16 cellular contexts compared by ENCODE assay signal in genomic region chr5:132210944-132211343, GRCh38. TPM values are rescaled to one million over a fixed set of nuclear protein-coding genes. Genes with fewer than 3 reads are reported as not detected.
DNase-seq lines count a peak whose midpoint lies in the region; ATAC-seq and TF ChIP-seq lines count a peak whose summit lies in the region.
"Had no signal": no experiment of that assay in that cellular context is flagged by ENCODE, and none has a peak within 500 bp of the region (broad histone marks: within the 10 kb centered on the region; RNA-seq: fewer than 3 reads in every experiment).

No MANE protein-coding gene starts in this region.

- H3K27ac Mint-ChIP-seq in nephron progenitor cell = no peak overlapping the region
- H3K27ac Mint-ChIP-seq: CD8-positive, alpha-beta memory T cell; HFFc6 had no signal

- TF ChIP-seq CTCF in RWPE2 (IDR thresholded peaks at IDR 0.05; ENCODE audit: poor library complexity, severe bottlenecking) = no peak
- TF ChIP-seq CTCF in right atrium auricular region (IDR thresholded peaks at IDR 0.05) = no peak
- no peak for TF ChIP-seq CTCF in nephron progenitor cell (IDR thresholded peaks at IDR 0.05)

- H3K36me3 ChIP-seq in RWPE2 (ENCODE audit: low read depth) = peaks cover 86% of the 10 kb centered on the region
- H3K36me3 ChIP-seq in right atrium auricular region = peaks cover 56% of the 10 kb centered on the region
- H3K36me3 ChIP-seq: BE2C had no signal

- H3K9me3 ChIP-seq in RWPE2 (ENCODE audit: severe bottlenecking) (no peaks in the 10 kb centered on the region), right atrium auricular region (no peaks in the 10 kb centered on the region)
- H3K9me3 ChIP-seq: A549, BE2C, Caco-2 had no signal

- peaks cover 17% of the 10 kb centered on the region for H3K36me3 Mint-ChIP-seq in nephron progenitor cell (ENCODE audit: low read depth)
- H3K36me3 Mint-ChIP-seq: CD8-positive, alpha-beta memory T cell had no signal

- ATAC-seq in RWPE2 (ENCODE audit: low read depth) (no peak), sciatic nerve (no peak), HG03045 (IDR thresholded peaks at IDR 0.05; ENCODE audit: unreplicated experiment) (no peak)
- ATAC-seq: A549 had no signal

- H3K4me1 ChIP-seq in RWPE2 (ENCODE audit: insufficient read depth, poor library complexity, severe bottlenecking) (peaks cover 9% of the 10 kb centered on the region), right atrium auricular region (peaks cover 0 to 68% of the 10 kb centered on the region in 2 donors)
- H3K4me1 ChIP-seq: Caco-2 had no signal

- H3K9me3 Mint-ChIP-seq in nephron progenitor cell = no peaks in the 10 kb centered on the region
- H3K9me3 Mint-ChIP-seq: CD8-positive, alpha-beta memory T cell; HFFc6 had no signal

- intact Hi-C loops in cardiac septum (cut with DNase I) (loop anchor here (10.0 kb wide), 1 partner anchor 416 kb away; the partner anchor contains the start of gene FNIP1), sciatic nerve (cut with DNase I) (no loop called here)

- peaks cover 10% of the 10 kb centered on the region for H3K4me1 Mint-ChIP-seq in nephron progenitor cell
- H3K4me1 Mint-ChIP-seq: CD8-positive, alpha-beta memory T cell had no signal

- no peaks in the 10 kb centered on the region for H3K27me3 Mint-ChIP-seq in nephron progenitor cell (ENCODE audit: low read depth, poor library complexity)
- H3K27me3 Mint-ChIP-seq: CD8-positive, alpha-beta memory T cell had no signal

- H3K27ac ChIP-seq in RWPE2 (ENCODE audit: poor library complexity, severe bottlenecking) (no peak overlapping the region), right atrium auricular region (peak overlapping the region; percentile 62 to 65)
- H3K27ac ChIP-seq: A549 had no signal

- no peak overlapping the region for H3K4me3 Mint-ChIP-seq in nephron progenitor cell
- H3K4me3 Mint-ChIP-seq: CD8-positive, alpha-beta memory T cell; HFFc6 had no signal

- DNase-seq in RWPE2 (ENCODE audit: low spot score) = peak; percentile 12
- peak; percentile 72 for DNase-seq in cardiac septum (ENCODE audit: low spot score)
- no peak for DNase-seq in right atrium auricular region (ENCODE audit: low spot score)
- DNase-seq in sciatic nerve (ENCODE audit: low spot score) = peak; percentile 14
- DNase-seq in pons (ENCODE audit: low spot score) = no peak
- DNase-seq in nephron progenitor cell = no peak
- no peak for DNase-seq in NCI-H748 (lab: John Stamatoyannopoulos, UW; ENCODE audit: unreplicated experiment)
- DNase-seq: BE2C; CD8-positive, alpha-beta memory T cell; DND-41; GDM1; HCEC 1CT; HFFc6 had no signal

- H3K27me3 ChIP-seq in RWPE2 (ENCODE audit: insufficient read depth, poor library complexity, severe bottlenecking) = no peaks in the 10 kb centered on the region
- no peaks in the 10 kb centered on the region for H3K27me3 ChIP-seq in right atrium auricular region
- H3K27me3 ChIP-seq: BE2C had no signal

- H3K4me3 ChIP-seq in RWPE2 (ENCODE audit: severe bottlenecking) (no peak overlapping the region), right atrium auricular region (no peak overlapping the region)
- H3K4me3 ChIP-seq: A549 had no signal

RNA-seq across cellular contexts. Expression of gene P4HA2, which starts 16.7 kb away (rescaled TPM):
- total RNA-seq in cardiac septum (50.5 TPM), right atrium auricular region (10 to 100 TPM; 60.5 to 65.4 TPM), sciatic nerve (26.9 TPM)

RNA-seq across cellular contexts. Expression of gene PDLIM4, which starts 46.6 kb away (rescaled TPM):
- 8.8 TPM for total RNA-seq in cardiac septum
- 10 to 100 TPM; 13.4 to 96.7 TPM for total RNA-seq in right atrium auricular region
- 50.2 TPM for total RNA-seq in sciatic nerve
- total RNA-seq: Caco-2 had no signal

Comparison
In these comparisons a context has a peak if more than half of its experiments do, and no peak if none do; other contexts are left out.
1. DNase-seq: peak in RWPE2 (single experiment), cardiac septum (single experiment) and sciatic nerve (single experiment); none in right atrium auricular region (single experiment), pons (single experiment), nephron progenitor cell (single experiment) and NCI-H748 (single experiment).